Comparison of ENCODE assay signal across 1 cellular context in genomic region chr13:43878897-43879322, GRCh38.
TF ChIP-seq lines count a peak whose summit lies in the region.

No MANE protein-coding gene starts in this region.

TF ChIP-seq in HepG2, 621 proteins besides CTCF, POLR2A, EP300 and RAD21 (continued from another document and continues in another):
- TF ChIP-seq ZBTB14 (CRISPR knock-in tag; IDR thresholded peaks at IDR 0.05) (no peak), ZNF710 (CRISPR knock-in tag; IDR thresholded peaks at IDR 0.05; ENCODE audit: borderline replicate concordance) (no peak), ZNF280D (CRISPR knock-in tag; IDR thresholded peaks at IDR 0.05) (no peak), ZNF776 (CRISPR knock-in tag; IDR thresholded peaks at IDR 0.05) (no peak), E2F1 (CRISPR knock-in tag; IDR thresholded peaks at IDR 0.05) (0 out of 2 replicates have a peak, but pooled peaks have one; percentile 44), DMAP1 (CRISPR knock-in tag; IDR thresholded peaks at IDR 0.05) (no peak), AGO2 (optimal IDR thresholded peaks at IDR 0.05; ENCODE audit: low read depth, low read length) (no peak), PCBP1 (IDR thresholded peaks at IDR 0.05; ENCODE audit: borderline replicate concordance, low read depth, low read length) (no peak), FLYWCH1 (CRISPR knock-in tag; IDR thresholded peaks at IDR 0.05) (no peak), TP53 (CRISPR knock-in tag; conservative IDR thresholded peaks at IDR 0.05) (no peak), TBL1XR1 (IDR thresholded peaks at IDR 0.05; ENCODE audit: borderline replicate concordance, low read length, partially characterized antibody) (no peak), ZNF3 (CRISPR knock-in tag; IDR thresholded peaks at IDR 0.05) (no peak), ZNF639 (CRISPR knock-in tag; conservative IDR thresholded peaks at IDR 0.05) (no peak), PHB2 (IDR thresholded peaks at IDR 0.05; ENCODE audit: partially characterized antibody) (no peak), NCOA1 (CRISPR knock-in tag; IDR thresholded peaks at IDR 0.05) (no peak), BHLHE40 (IDR thresholded peaks at IDR 0.05; ENCODE audit: low read length) (no peak), ZFP90 (CRISPR knock-in tag; IDR thresholded peaks at IDR 0.05; ENCODE audit: borderline replicate concordance) (0 out of 2 replicates have a peak, but pooled peaks have one; percentile 7), ATF4 (CRISPR knock-in tag; IDR thresholded peaks at IDR 0.05) (no peak), NRL (CRISPR knock-in tag; IDR thresholded peaks at IDR 0.05; ENCODE audit: borderline replicate concordance) (no peak), ZNF883 (CRISPR knock-in tag; IDR thresholded peaks at IDR 0.05; ENCODE audit: not compliant biosample characterization) (peak; percentile 10), FIP1L1 (IDR thresholded peaks at IDR 0.05; ENCODE audit: borderline replicate concordance, insufficient read depth, low read depth, low read length) (no peak), GABPB1 (CRISPR knock-in tag; IDR thresholded peaks at IDR 0.05) (peak; percentile 79), ZXDC (CRISPR knock-in tag; IDR thresholded peaks at IDR 0.05) (no peak), ZNF407 (CRISPR knock-in tag; IDR thresholded peaks at IDR 0.05; ENCODE audit: not compliant biosample characterization) (no peak), MED1 (CRISPR knock-in tag; IDR thresholded peaks at IDR 0.05) (0 out of 2 replicates have a peak, but pooled peaks have one; percentile 1), ZNF780A (CRISPR knock-in tag; IDR thresholded peaks at IDR 0.05) (no peak), YY1 (IDR thresholded peaks at IDR 0.05; ENCODE audit: insufficient read depth, insufficient replicate concordance, low read depth, low read length) (no peak), TBP (CRISPR knock-in tag; IDR thresholded peaks at IDR 0.05) (no peak), TFDP2 (CRISPR knock-in tag; IDR thresholded peaks at IDR 0.05) (no peak)
